In the genomic region with DNA sequence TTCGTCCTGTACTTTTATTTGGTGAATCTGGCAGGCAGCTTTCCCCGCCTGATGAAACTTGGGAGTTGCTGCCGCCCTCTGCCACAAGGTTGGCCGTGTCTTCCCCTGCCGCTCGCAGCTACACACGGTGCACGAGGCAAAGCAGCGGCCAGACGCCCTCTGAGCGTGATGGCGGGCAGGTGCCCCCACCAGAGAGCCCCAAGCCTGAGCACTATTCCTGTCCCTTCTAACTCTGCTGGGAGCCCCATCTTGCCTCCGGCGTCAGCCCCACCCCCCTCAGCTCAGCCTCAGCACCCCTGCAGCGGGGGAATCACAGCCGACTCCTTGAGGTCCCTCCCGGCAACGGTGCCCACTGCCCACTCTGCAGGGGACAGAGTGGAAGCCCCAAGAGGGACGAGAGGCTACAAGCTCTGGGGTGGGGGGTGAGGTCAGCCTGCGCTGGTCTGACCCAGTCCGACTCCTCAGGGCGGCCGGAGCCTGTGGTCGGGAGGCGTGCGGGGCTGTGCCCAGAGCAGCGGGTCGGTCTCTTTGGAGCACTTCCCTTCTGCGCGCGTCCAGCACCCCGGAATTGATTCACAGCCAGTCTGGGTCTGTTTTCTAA, we compare ENCODE assay signal across 21 cellular contexts. TPM values are rescaled to one million over a fixed set of nuclear protein-coding genes. Genes with fewer than 3 reads are reported as not detected.
A peak's percentile ranks its signal among the peaks of the same experiment; 100 is the strongest.
DNase-seq lines count a peak whose midpoint lies in the region; ATAC-seq, FAIRE-seq and TF ChIP-seq lines count a peak whose summit lies in the region.
"Had no signal": no experiment of that assay in that cellular context is flagged by ENCODE, and none has a peak within 500 bp of the region (broad histone marks: within the 10 kb centered on the region; RNA-seq: fewer than 3 reads in every experiment).

No MANE protein-coding gene starts in this region.

- no peak for TF ChIP-seq RAD21 in HepG2 (CRISPR knock-in tag; IDR thresholded peaks at IDR 0.05)

- H3K9me3 Mint-ChIP-seq in dendritic cell treated with granulocyte-macrophage colony-stimulating factor and Interleukin-4, amounts not matched to agents 40 ng/mL and 50 ng/mL, for 4 days: peaks cover 10% of the 10 kb centered on the region
- no peaks in the 10 kb centered on the region for H3K9me3 Mint-ChIP-seq in T-helper 2 cell treated with Interferon-gamma antibody and Interleukin-4, amounts not matched to agents 5 μg/mL and 100 μg/mL, for 36 hours
- H3K9me3 Mint-ChIP-seq: activated CD4-positive, alpha-beta T cell treated with anti-CD3 and anti-CD28 coated beads, Interleukin-2, amount 10 ng/mL, durations not matched to agents 24 days and 14 days had no signal

- no peak overlapping the region for H2BK15ac ChIP-seq in mesenchymal stem cell (ENCODE audit: low read depth, poor library complexity, severe bottlenecking)

- H3K4me1 Mint-ChIP-seq in dendritic cell treated with granulocyte-macrophage colony-stimulating factor and Interleukin-4, amounts not matched to agents 40 ng/mL and 50 ng/mL, for 4 days (ENCODE audit: low read depth): peaks cover 38% of the 10 kb centered on the region
- H3K4me1 Mint-ChIP-seq in T-helper 2 cell treated with Interferon-gamma antibody and Interleukin-4, amounts not matched to agents 5 μg/mL and 100 μg/mL, for 36 hours (ENCODE audit: low read depth): no peaks in the 10 kb centered on the region

- H2BK12ac ChIP-seq in mesenchymal stem cell (ENCODE audit: low read length in 2 of 2): no peak overlapping the region

- no peak overlapping the region for H3K4me2 ChIP-seq in mesenchymal stem cell (ENCODE audit: low read length, poor library complexity, severe bottlenecking)
- H3K4me2 ChIP-seq in HepG2 (ENCODE audit: low read depth, low read length): no peak overlapping the region

- H3K79me1 ChIP-seq in mesenchymal stem cell (replicated peaks; ENCODE audit: low read length, poor library complexity, severe bottlenecking): no peaks in the 10 kb centered on the region

- TF ChIP-seq EP300 in HepG2 (IDR thresholded peaks at IDR 0.05; ENCODE audit: low read depth in 2 of 2, low read length in 2 of 2) (no peak), HepG2 (CRISPR knock-in tag; IDR thresholded peaks at IDR 0.05; ENCODE audit: borderline replicate concordance) (no peak)

- H3K4ac ChIP-seq in mesenchymal stem cell (ENCODE audit: low read depth in 1 of 2, low read length in 2 of 2): no peak overlapping the region

- peak overlapping the region; percentile 0 for H3K27ac Mint-ChIP-seq in dendritic cell treated with granulocyte-macrophage colony-stimulating factor and Interleukin-4, amounts not matched to agents 40 ng/mL and 50 ng/mL, for 4 days
- no peak overlapping the region for H3K27ac Mint-ChIP-seq in T-helper 2 cell treated with Interferon-gamma antibody and Interleukin-4, amounts not matched to agents 5 μg/mL and 100 μg/mL, for 36 hours
- H3K27ac Mint-ChIP-seq: activated CD4-positive, alpha-beta T cell treated with anti-CD3 and anti-CD28 coated beads, Interleukin-2, amount 10 ng/mL, durations not matched to agents 24 days and 14 days had no signal

- H3K36me3 Mint-ChIP-seq in dendritic cell treated with granulocyte-macrophage colony-stimulating factor and Interleukin-4, amounts not matched to agents 40 ng/mL and 50 ng/mL, for 4 days (ENCODE audit: low read depth): no peaks in the 10 kb centered on the region
- H3K36me3 Mint-ChIP-seq in T-helper 2 cell treated with Interferon-gamma antibody and Interleukin-4, amounts not matched to agents 5 μg/mL and 100 μg/mL, for 36 hours (ENCODE audit: low read depth): no peaks in the 10 kb centered on the region

- H4K20me1 ChIP-seq in HepG2 (ENCODE audit: insufficient read depth, low read length): no peaks in the 10 kb centered on the region

- H2AFZ ChIP-seq in mesenchymal stem cell (ENCODE audit: low read depth, low read length): peak overlapping the region; percentile 32
- no peak overlapping the region for H2AFZ ChIP-seq in HepG2 (ENCODE audit: low read length)

- TF ChIP-seq POLR2A in HepG2 (IDR thresholded peaks at IDR 0.05; ENCODE audit: insufficient read depth in 1 of 2, low read depth in 2 of 2, low read length in 2 of 2): no peak

- peaks cover 56% of the 10 kb centered on the region for H3K27me3 Mint-ChIP-seq in dendritic cell treated with granulocyte-macrophage colony-stimulating factor and Interleukin-4, amounts not matched to agents 40 ng/mL and 50 ng/mL, for 4 days
- H3K27me3 Mint-ChIP-seq in T-helper 2 cell treated with Interferon-gamma antibody and Interleukin-4, amounts not matched to agents 5 μg/mL and 100 μg/mL, for 36 hours (ENCODE audit: low read depth): peaks cover 23% of the 10 kb centered on the region

- H3K27ac ChIP-seq in left ventricle myocardium inferior (replicated peaks) (no peak overlapping the region), right cardiac atrium (ENCODE audit: low read length) (no peak overlapping the region), mesenchymal stem cell (ENCODE audit: low read length, poor library complexity, severe bottlenecking) (no peak overlapping the region), upper lobe of right lung (no peak overlapping the region), HepG2 (ENCODE audit: extremely low read length, insufficient read depth, low read length) (no peak overlapping the region)
- H3K27ac ChIP-seq: vagina had no signal

- WGBS in right cardiac atrium: 46% methylated on average over 32 of the region's 32 CpGs
- WGBS in mesenchymal stem cell: 11% methylated on average over 32 of the region's 32 CpGs
- 72% methylated on average over 16 of the region's 32 CpGs for WGBS in HepG2 (ENCODE audit: low lambda C conversion rate)

- no peak overlapping the region for H2BK120ac ChIP-seq in mesenchymal stem cell (ENCODE audit: low read depth, low read length)

- H3K14ac ChIP-seq in mesenchymal stem cell (ENCODE audit: low read length in 2 of 2): no peak overlapping the region

- H3K36me3 ChIP-seq in left ventricle myocardium inferior (no peaks in the 10 kb centered on the region), mesenchymal stem cell (ENCODE audit: control insufficient read depth in 1 of 2, insufficient read depth in 2 of 2, low read depth in 1 of 2, low read length in 2 of 2) (no peaks in the 10 kb centered on the region), upper lobe of right lung (no peaks in the 10 kb centered on the region), HepG2 (replicated peaks in 1 of 2; ENCODE audit: control insufficient read depth in 1 of 2, insufficient read depth in 2 of 2, low read length in 2 of 2) (no peaks in the 10 kb centered on the region)
- H3K36me3 ChIP-seq: vagina had no signal

- CTCF ChIA-PET in HepG2 (lab: Yijun Ruan, JAX; ENCODE audit: low intra/inter-chr PET ratio, low total read pairs): no interaction called here

- H3K23ac ChIP-seq in mesenchymal stem cell (ENCODE audit: low read length in 2 of 2): peak overlapping the region in 1 of 2 experiments; percentile 56

- BruUV-seq in HepG2 (replicated peaks; lab: Mats Ljungman, UMichigan): no TSS peak

- H3K27me3 ChIP-seq in left ventricle myocardium inferior (ENCODE audit: low read depth) (peaks cover 92% of the 10 kb centered on the region), right cardiac atrium (ENCODE audit: control insufficient read depth, insufficient read depth) (no peaks in the 10 kb centered on the region), mesenchymal stem cell (ENCODE audit: control insufficient read depth in 1 of 2, insufficient read depth in 1 of 2, low read length in 2 of 2) (peaks cover 15 to 63% of the 10 kb centered on the region in 2 experiments), upper lobe of right lung (no peaks in the 10 kb centered on the region), HepG2 (ENCODE audit: control insufficient read depth in 1 of 2, insufficient read depth in 2 of 2, low read length in 2 of 2) (no peaks in the 10 kb centered on the region; a peak in 1 of 5 replicates)
- H3K27me3 ChIP-seq: foreskin keratinocyte, vagina had no signal

- H3K4me1 ChIP-seq in left ventricle myocardium inferior (peaks cover 8% of the 10 kb centered on the region), right cardiac atrium (ENCODE audit: control insufficient read depth, insufficient read depth, low read length) (no peaks in the 10 kb centered on the region), mesenchymal stem cell (ENCODE audit: control insufficient read depth, insufficient read depth, low read depth, low read length) (peaks cover 24% of the 10 kb centered on the region), upper lobe of right lung (peaks cover 11% of the 10 kb centered on the region), HepG2 (ENCODE audit: insufficient read depth, low read length) (peaks cover 53% of the 10 kb centered on the region)

- H3K18ac ChIP-seq in mesenchymal stem cell (ENCODE audit: low read depth in 1 of 2, low read length in 2 of 2): no peak overlapping the region

- intact Hi-C loops in left ventricle myocardium inferior (cut with micrococcal nuclease): no loop called here
- intact Hi-C loops in right cardiac atrium (cut with DNase I): no loop called here
- intact Hi-C loops in dendritic cell treated with granulocyte-macrophage colony-stimulating factor and Interleukin-4, amounts not matched to agents 40 ng/mL and 50 ng/mL, for 4 days (cut with micrococcal nuclease): no loop called here
- intact Hi-C loops in upper lobe of right lung (cut with DNase I): no loop called here
- intact Hi-C loops in HepG2 (cut with micrococcal nuclease; ENCODE audit: unreplicated experiment): loop anchor here (2.0 kb wide), 1 partner anchor 43 kb away; no protein-coding TSS in a partner anchor

- H4K91ac ChIP-seq in mesenchymal stem cell (ENCODE audit: low read length): no peak overlapping the region

- H3K79me2 ChIP-seq in HepG2 (ENCODE audit: insufficient read depth, low read length): no peaks in the 10 kb centered on the region

- POLR2A ChIA-PET in HepG2 (lab: Yijun Ruan, JAX): no interaction called here

- ATAC-seq in right cardiac atrium (no peak), upper lobe of right lung (peak; percentile 31), HepG2 (no peak)
- ATAC-seq: foreskin keratinocyte, GM12878, mucosa of descending colon had no signal

- H3K9ac ChIP-seq in mesenchymal stem cell (ENCODE audit: low read length) (no peak overlapping the region), HepG2 (ENCODE audit: insufficient read depth, low read depth, low read length) (no peak overlapping the region)

- no peak overlapping the region for H2BK5ac ChIP-seq in mesenchymal stem cell (ENCODE audit: low read depth, low read length, poor library complexity, severe bottlenecking)

- H4K8ac ChIP-seq in mesenchymal stem cell (ENCODE audit: low read length): peak overlapping the region; percentile 58

- no peak for FAIRE-seq in HepG2 (lab: Jason Lieb, UNC)
- FAIRE-seq: endometrium, GM12878, HTR-8/SVneo, islet of Langerhans had no signal

- no peaks in the 10 kb centered on the region for H3K9me3 ChIP-seq in left ventricle myocardium inferior (replicated peaks)
- no peaks in the 10 kb centered on the region for H3K9me3 ChIP-seq in right cardiac atrium (ENCODE audit: control insufficient read depth, low read length)
- H3K9me3 ChIP-seq in mesenchymal stem cell (ENCODE audit: control insufficient read depth, low read length): no peaks in the 10 kb centered on the region
- no peaks in the 10 kb centered on the region for H3K9me3 ChIP-seq in upper lobe of right lung
- H3K9me3 ChIP-seq in HepG2 (ENCODE audit: low read length): no peaks in the 10 kb centered on the region
- H3K9me3 ChIP-seq: Caco-2, mucosa of descending colon, vagina had no signal

- in situ Hi-C loops in HepG2 (cut with HindIII; ENCODE audit: extremely low pct_ligation_motif_present, low pct_unique_long_range_greater_than_20kb): no loop called here

- H2AK5ac ChIP-seq in mesenchymal stem cell (ENCODE audit: low read length, severe bottlenecking): no peak overlapping the region

- TF ChIP-seq CTCF in left ventricle myocardium inferior (IDR thresholded peaks at IDR 0.05; ENCODE audit: borderline replicate concordance) (no peak), upper lobe of right lung (IDR thresholded peaks at IDR 0.05) (no peak), HepG2 (CRISPR knock-in tag; IDR thresholded peaks at IDR 0.05) (no peak)

- H3K4me3 Mint-ChIP-seq in dendritic cell treated with granulocyte-macrophage colony-stimulating factor and Interleukin-4, amounts not matched to agents 40 ng/mL and 50 ng/mL, for 4 days: peak overlapping the region; percentile 57
- H3K4me3 Mint-ChIP-seq in T-helper 2 cell treated with Interferon-gamma antibody and Interleukin-4, amounts not matched to agents 5 μg/mL and 100 μg/mL, for 36 hours: no peak overlapping the region
- H3K4me3 Mint-ChIP-seq: activated CD4-positive, alpha-beta T cell treated with anti-CD3 and anti-CD28 coated beads, Interleukin-2, amount 10 ng/mL, durations not matched to agents 24 days and 14 days had no signal

- DNase-seq in left ventricle myocardium inferior (no peak), right cardiac atrium (no peak), mesenchymal stem cell (no peak), upper lobe of right lung (no peak), HepG2 (ENCODE audit: low spot score) (no peak)
- DNase-seq in activated CD8-positive, alpha-beta memory T cell treated with anti-CD3 and anti-CD28 coated beads, Interleukin-2, amount 50 U/mL, for 4 hours: no peak
- DNase-seq in T-helper 2 cell treated with Interferon-gamma antibody and Interleukin-4, amounts not matched to agents 5 μg/mL and 100 μg/mL, for 36 hours (ENCODE audit: low spot score): no peak
- DNase-seq: activated CD4-positive, alpha-beta T cell treated with anti-CD3 and anti-CD28 coated beads, Interleukin-2, amount 10 ng/mL, durations not matched to agents 24 days and 14 days; Caco-2; foreskin keratinocyte; NCI-H774 had no signal

- H3K4me3 ChIP-seq in left ventricle myocardium inferior: peak overlapping the region; percentile 25
- no peak overlapping the region for H3K4me3 ChIP-seq in right cardiac atrium (ENCODE audit: low read length)
- peak overlapping the region in 1 of 2 experiments; percentile 2 for H3K4me3 ChIP-seq in mesenchymal stem cell (ENCODE audit: insufficient read depth in 1 of 2, low read depth in 1 of 2, low read length in 2 of 2)
- no peak overlapping the region for H3K4me3 ChIP-seq in upper lobe of right lung
- H3K4me3 ChIP-seq in HepG2 (replicated peaks in 1 of 3; ENCODE audit: insufficient read depth in 1 of 3, low read depth in 2 of 3, low read length in 3 of 3): no peak overlapping the region
- H3K4me3 ChIP-seq: GM12878, mucosa of descending colon, skin epidermis, vagina had no signal

RNA-seq across cellular contexts. Expression of gene RIPK4, which starts 41.3 kb away (rescaled TPM):
- total RNA-seq in left ventricle myocardium inferior: 0.11 TPM
- total RNA-seq in right cardiac atrium: 1 to 10 TPM in 1 of 4 donors, under 1 TPM in 3; 0.86 to 1.2 (median 0.92) TPM
- 0.70 TPM for polyA plus RNA-seq in right cardiac atrium
- not detected for polyA plus RNA-seq in mesenchymal stem cell (2013, experiment 1 of 2)
- not detected for polyA plus RNA-seq in mesenchymal stem cell (2013, experiment 2 of 2)
- total RNA-seq in upper lobe of right lung: 10.9 TPM
- total RNA-seq in HepG2 (2016; rRNA removed; fragmentation: Illumina TruSeq; extraction: Trizol): 4.9 and 5.3 TPM in 2 replicates
- total RNA-seq in HepG2 (2016; cell fraction: cytosol; rRNA removed; fragmentation: Illumina TruSeq; extraction: Trizol; ENCODE audit: low read depth): 0.51 and 0.71 TPM in 2 replicates
- total RNA-seq in HepG2 (2016; cell fraction: insoluble cytoplasmic fraction; rRNA removed; fragmentation: Illumina TruSeq; extraction: Trizol): 4.4 and 5.2 TPM in 2 replicates
- 2.1 and 2.3 TPM in 2 replicates for total RNA-seq in HepG2 (2016; cell fraction: membrane; rRNA removed; fragmentation: Illumina TruSeq; extraction: Trizol)
- 3.5 and 4.3 TPM in 2 replicates for total RNA-seq in HepG2 (2016; cell fraction: nucleus; rRNA removed; fragmentation: Illumina TruSeq; extraction: Trizol)
- 3.1 and 3.7 TPM in 2 replicates for polyA plus RNA-seq in HepG2 (2011; rRNA removed)
- polyA plus RNA-seq in HepG2 (2011; cell fraction: cytosol; rRNA removed): 2.8 TPM in 2 replicates
- polyA plus RNA-seq in HepG2 (2011; cell fraction: nucleus; rRNA removed): 11.6 and 15.3 TPM in 2 replicates
- 5.1 and 8.2 TPM in 2 replicates for polyA plus RNA-seq in HepG2 (2012)
- 0.29 and 0.38 TPM in 2 replicates for polyA plus RNA-seq in HepG2 (2016; cell fraction: cytosol; fragmentation: Illumina TruSeq; extraction: Trizol; ENCODE audit: low read depth)
- polyA plus RNA-seq in HepG2 (2016; cell fraction: insoluble cytoplasmic fraction; fragmentation: Illumina TruSeq; extraction: Trizol; ENCODE audit: low read depth): 3.7 and 4.2 TPM in 2 replicates
- 0.65 and 1.0 TPM in 2 replicates for polyA plus RNA-seq in HepG2 (2016; cell fraction: membrane; fragmentation: Illumina TruSeq; extraction: Trizol; ENCODE audit: low read depth)
- polyA plus RNA-seq in HepG2 (2016; cell fraction: nucleus; fragmentation: Illumina TruSeq; extraction: Trizol; ENCODE audit: insufficient read depth, low read depth): 6.2 and 7.7 TPM in 2 replicates
- 0.70 and 14.5 TPM in 2 replicates for polyA minus RNA-seq in HepG2 (2011; rRNA and poly(A)+ RNA removed; ENCODE audit: low replicate concordance)
- 6.3 and 8.3 TPM in 2 replicates for polyA minus RNA-seq in HepG2 (2011; cell fraction: cytosol; rRNA and poly(A)+ RNA removed)
- polyA minus RNA-seq in HepG2 (2011; cell fraction: nucleus; rRNA and poly(A)+ RNA removed): 4.6 and 8.5 TPM in 2 replicates
- total RNA-seq: activated CD4-positive, alpha-beta T cell treated with anti-CD3 and anti-CD28 coated beads, Interleukin-2, amount 10 ng/mL, durations not matched to agents 24 days and 14 days; T-helper 2 cell treated with Interferon-gamma antibody and Interleukin-4, amounts not matched to agents 100 ng/mL and 5 ng/mL, for 36 hours had no signal
- polyA plus RNA-seq: AG04450, GM12878 had no signal
